Comparison of ENCODE assay signal across 8 cellular contexts in genomic region chr16:30805370-30806169, GRCh38. TPM values are rescaled to one million over a fixed set of nuclear protein-coding genes. Genes with fewer than 3 reads are reported as not detected.
DNase-seq lines count a peak whose midpoint lies in the region; ATAC-seq and TF ChIP-seq lines count a peak whose summit lies in the region.

No MANE protein-coding gene starts in this region.

- H3K27ac ChIP-seq in dorsolateral prefrontal cortex = peak overlapping the region; percentile 70 to 98 (median 92)
- H3K27ac ChIP-seq in left lung = peak overlapping the region; percentile 87 to 94

- H3K36me3 ChIP-seq in left lung = no peaks in the 10 kb centered on the region

- H3K9me3 ChIP-seq in left lung = no peaks in the 10 kb centered on the region

- no peaks in the 10 kb centered on the region for H3K27me3 ChIP-seq in dorsolateral prefrontal cortex
- H3K27me3 ChIP-seq in left lung = no peaks in the 10 kb centered on the region

- DNase-seq in AG09319 (ENCODE audit: extremely low read depth, low read depth) (peak; percentile 45), GM20000 (ENCODE audit: low spot score) (peak; percentile 39), NCI-H226 (peak; percentile 78), dorsolateral prefrontal cortex (peak; percentile 78 to 94 (median 88)), left lung (peak; percentile 90 to 96), GDM1 (lab: John Stamatoyannopoulos, UW) (no peak)
- peak; percentile 39 to 40 for DNase-seq in activated CD4-positive, alpha-beta T cell treated with anti-CD3 and anti-CD28 coated beads, Interleukin-2, amount 50 U/mL, for 4 hours
- peak; percentile 64 for DNase-seq in stimulated activated CD4-positive, alpha-beta T cell treated with anti-CD3 and anti-CD28 coated beads, Interleukin-2, amount 100 ng/mL, for 24 hours

- peak; percentile 97 for ATAC-seq in left lung

- peaks cover 0 to 29% of the 10 kb centered on the region in 2 donors for H3K4me1 ChIP-seq in left lung

- no peak; the same call in 1 of the 2 replicates for TF ChIP-seq CTCF in AG09319 (IDR thresholded peaks at IDR 0.05; ENCODE audit: low read depth, low read length)
- TF ChIP-seq CTCF in GM20000 (IDR thresholded peaks at IDR 0.05; ENCODE audit: extremely low read depth, missing control alignments) = no peak
- TF ChIP-seq CTCF in dorsolateral prefrontal cortex (IDR thresholded peaks at IDR 0.05 in 54 of 56, conservative IDR thresholded peaks at IDR 0.05 in 2 of 56; ENCODE audit: low read depth in 1 of 56, partially characterized antibody in 56 of 56) = peak in 47 of 56 donors; percentile 12 to 63 (median 41)
- TF ChIP-seq CTCF in left lung (IDR thresholded peaks at IDR 0.05) = no peak

- H3K4me3 ChIP-seq in dorsolateral prefrontal cortex (peak overlapping the region; percentile 63 to 99 (median 88)), left lung (peak overlapping the region; percentile 83 to 86)

- intact Hi-C loops in dorsolateral prefrontal cortex (cut with DNase I) = loop anchor here (1.0 to 5.0 kb wide), 7 partner anchors 18 to 148 kb away; partner anchors contain the start of genes ZNF629 (in 2 of the 2), CTF1 (in 1 of the 2), FBRS (in 1 of the 2) and FBXL19 (in 1 of the 2)
- intact Hi-C loops in left lung (cut with DNase I) = no loop called here

RNA-seq across cellular contexts. Expression of gene ZNF629, which starts 18.6 kb away (rescaled TPM):
- total RNA-seq in dorsolateral prefrontal cortex = 10 to 100 TPM; 11.5 to 20.4 (median 15.6) TPM
- total RNA-seq in left lung = 10 to 100 TPM; 12.3 to 13.1 TPM

RNA-seq across cellular contexts. Expression of gene RNF40, which starts 43.4 kb away (rescaled TPM):
- total RNA-seq in dorsolateral prefrontal cortex (100 to 1,000 TPM in 39 of 120 experiments, 10 to 100 TPM in 81; 72.0 to 128 (median 95.4) TPM), left lung (10 to 100 TPM; 93.4 to 98.7 TPM)

RNA-seq across cellular contexts. Expression of gene CFAP119, which starts 43.7 kb away (rescaled TPM):
- total RNA-seq in dorsolateral prefrontal cortex (10 to 100 TPM in 93 of 120 experiments, 1 to 10 TPM in 27; 3.6 to 27.3 (median 12.7) TPM), left lung (10 to 100 TPM in 1 of 2 donors, 1 to 10 TPM in 1; 6.6 to 10.9 TPM)

RNA-seq across cellular contexts. Expression of gene PHKG2, which starts 57.3 kb away (rescaled TPM):
- 10 to 100 TPM; 25.1 to 55.2 (median 38.8) TPM for total RNA-seq in dorsolateral prefrontal cortex
- 10 to 100 TPM; 28.8 to 31.2 TPM for total RNA-seq in left lung

Comparison
In these comparisons a context has a peak if more than half of its experiments do, and no peak if none do; other contexts are left out.
1. CTCF ChIP-seq: peak in dorsolateral prefrontal cortex (47 of 56); none in AG09319 (single experiment), GM20000 (single experiment) and left lung (0 of 2).
2. intact Hi-C loops: an anchor here in dorsolateral prefrontal cortex (1.0 to 5.0 kb wide); none called in left lung.